ENCODE assay signal across 8 cellular contexts in genomic region chr6:122610690-122611455, GRCh38. TPM values are rescaled to one million over a fixed set of nuclear protein-coding genes. Genes with fewer than 3 reads are reported as not detected.
DNase-seq lines count a peak whose midpoint lies in the region; ATAC-seq and TF ChIP-seq lines count a peak whose summit lies in the region.

No MANE protein-coding gene starts in this region.

- peak overlapping the region; percentile 99 for H2AFZ ChIP-seq in mammary epithelial cell (ENCODE audit: low read depth, low read length)

- ATAC-seq in GM19328 (IDR thresholded peaks at IDR 0.05; ENCODE audit: unreplicated experiment), result peak; percentile 20
- peak; percentile 51 for ATAC-seq in HG03354 (IDR thresholded peaks at IDR 0.05; ENCODE audit: poor library complexity, severe bottlenecking, unreplicated experiment)

- H3K27ac ChIP-seq in mammary epithelial cell (ENCODE audit: insufficient read depth, low read depth, low read length), result peak overlapping the region; percentile 42

- peak; percentile 38 for DNase-seq in COR-L47 (lab: John Stamatoyannopoulos, UW)
- peak; percentile 16 for DNase-seq in RKO (ENCODE audit: low spot score)
- DNase-seq in mammary epithelial cell, result peak; percentile 54
- no peak for DNase-seq in kidney epithelial cell (ENCODE audit: low read depth)
- peak; percentile 48 for DNase-seq in stimulated activated CD4-positive, alpha-beta T cell treated with anti-CD3 and anti-CD28 coated beads, Interleukin-15, amount 100 ng/mL, for 24 hours
- DNase-seq in hepatic stellate cell (ENCODE audit: low spot score), result no peak

- peak overlapping the region; percentile 99 for H3K4me2 ChIP-seq in mammary epithelial cell (ENCODE audit: insufficient read depth, low read depth, low read length)

- H3K36me3 ChIP-seq in mammary epithelial cell (ENCODE audit: insufficient read depth, low read length) (no peaks in the 10 kb centered on the region), kidney epithelial cell (ENCODE audit: control insufficient read depth, insufficient read depth, low read length) (no peaks in the 10 kb centered on the region)

- CTCF ChIA-PET in mammary epithelial cell (lab: Charles Lee; ENCODE audit: low non-redundant PET), result interaction anchor here (0.6 to 1.1 kb wide), 6 partner anchors 62 to 356 kb away, joined by 4 to 15 read pairs (median 4); no protein-coding TSS in a partner anchor

- BruUV-seq in mammary epithelial cell (replicated peaks; lab: Mats Ljungman, UMichigan), result TSS peak; percentile 34

- H3K4me3 ChIP-seq in mammary epithelial cell (replicated peaks in 1 of 3; ENCODE audit: insufficient read depth in 1 of 3, low read depth in 2 of 3, low read length in 3 of 3) (peak overlapping the region; percentile 78 to 88 (median 80)), kidney epithelial cell (ENCODE audit: low read depth, low read length) (peak overlapping the region; percentile 92)

- H3K9me3 ChIP-seq in mammary epithelial cell (replicated peaks; ENCODE audit: insufficient read depth, low read length), result no peaks in the 10 kb centered on the region

- no peaks in the 10 kb centered on the region for H4K20me1 ChIP-seq in mammary epithelial cell (ENCODE audit: insufficient read depth, low read length)

- H3K79me2 ChIP-seq in mammary epithelial cell (ENCODE audit: insufficient read depth, low read length), result no peaks in the 10 kb centered on the region

- intact Hi-C loops in mammary epithelial cell (cut with micrococcal nuclease), result loop anchor here (1.0 to 5.0 kb wide), 6 partner anchors 61 to 228 kb away; partner anchors contain the start of gene SMPDL3A

- in situ Hi-C loops in mammary epithelial cell (cut with MboI; ENCODE audit: low sequenced_read_pairs in 2 of 2), result no loop called here

- H3K4me1 ChIP-seq in mammary epithelial cell (ENCODE audit: insufficient read depth, low read length), result peaks cover 14% of the 10 kb centered on the region

- TF ChIP-seq CTCF in mammary epithelial cell (conservative IDR thresholded peaks at IDR 0.05 in 1 of 2, IDR thresholded peaks at IDR 0.05 in 1 of 2; ENCODE audit: extremely low read depth in 1 of 2, insufficient read depth in 1 of 2, low read depth in 1 of 2, low read length in 2 of 2) (peak in 1 of 2 donors; percentile 29), kidney epithelial cell (IDR thresholded peaks at IDR 0.05; ENCODE audit: insufficient read depth, low read length, poor library complexity, severe bottlenecking) (peak; percentile 27)

- 14% methylated on average over 26 of the region's 42 CpGs for WGBS in mammary epithelial cell (ENCODE audit: low coverage, missing lambda C conversion rate)

- no peaks in the 10 kb centered on the region for H3K27me3 ChIP-seq in mammary epithelial cell (ENCODE audit: insufficient read depth, low read length)
- no peaks in the 10 kb centered on the region for H3K27me3 ChIP-seq in kidney epithelial cell (ENCODE audit: control insufficient read depth, insufficient read depth, low read length)

- dilution Hi-C loops in mammary epithelial cell (cut with HindIII; ENCODE audit: low sequenced_read_pairs), result no loop called here

- peak overlapping the region; percentile 56 for H3K9ac ChIP-seq in mammary epithelial cell (ENCODE audit: insufficient read depth, low read length)

RNA-seq across cellular contexts. Expression of gene PKIB, which starts 0.7 kb away (rescaled TPM):
- total RNA-seq in mammary epithelial cell (10 to 100 TPM in 1 of 2 donors, 1 to 10 TPM in 1; 1.8 to 24.2 TPM), kidney epithelial cell (10.6 and 15.3 TPM in 2 replicates)
- 4.7 TPM for polyA plus RNA-seq in mammary epithelial cell
- 2.9 TPM for polyA minus RNA-seq in mammary epithelial cell

Comparison
In these comparisons a context has a peak if more than half of its experiments do, and no peak if none do; other contexts are left out.
1. DNase-seq: peak in COR-L47 (single experiment), RKO (single experiment), mammary epithelial cell (single experiment) and stimulated activated CD4-positive, alpha-beta T cell treated with anti-CD3 and anti-CD28 coated beads, Interleukin-15, amount 100 ng/mL, for 24 hours (single experiment); none in kidney epithelial cell (single experiment) and hepatic stellate cell (single experiment).